ENCODE assay signal across 8 cellular contexts in genomic region chr3:136250226-136250861, GRCh38. TPM values are rescaled to one million over a fixed set of nuclear protein-coding genes. Genes with fewer than 3 reads are reported as not detected.
A peak's percentile ranks its signal among the peaks of the same experiment; 100 is the strongest.
DNase-seq lines count a peak whose midpoint lies in the region; ATAC-seq, FAIRE-seq and TF ChIP-seq lines count a peak whose summit lies in the region.

Gene PCCB (plus strand): TSS chr3:136250340. CDS start chr3:136250376, 36 bp downstream.

- TF ChIP-seq CTCF in OCI-LY1 (IDR thresholded peaks at IDR 0.05; ENCODE audit: low read length) (peak; percentile 77), endothelial cell of umbilical vein (IDR thresholded peaks at IDR 0.05; ENCODE audit: extremely low read depth in 1 of 2, insufficient read depth in 1 of 2, low read depth in 1 of 2, low read length in 2 of 2) (peak; percentile 60 to 79)

- H3K27me3 ChIP-seq in OCI-LY1 (ENCODE audit: insufficient read depth, low read length), result no peaks in the 10 kb centered on the region
- no peaks in the 10 kb centered on the region for H3K27me3 ChIP-seq in endothelial cell of umbilical vein (ENCODE audit: control insufficient read depth in 2 of 2, insufficient read depth in 2 of 2, low read length in 2 of 2)

- peak within 1 kb of the TSS; percentile 60 for H3K4me3 ChIP-seq in OCI-LY1 (ENCODE audit: low read depth, low read length, poor library complexity, severe bottlenecking)
- H3K4me3 ChIP-seq in endothelial cell of umbilical vein (replicated peaks in 1 of 3; ENCODE audit: insufficient read depth in 1 of 3, low read depth in 1 of 3, low read length in 3 of 3), result peak within 1 kb of the TSS; percentile 31 to 73 (median 60)

- DNase-seq in DMS 273 treated with DMSO at 0.1 percent for 48 hours (lab: John Stamatoyannopoulos, UW), result peak; percentile 96
- DNase-seq in HuH-7 (ENCODE audit: low spot score), result peak; percentile 89
- DNase-seq in activated CD8-positive, alpha-beta memory T cell treated with anti-CD3 and anti-CD28 coated beads, Interleukin-2, amount 50 U/mL, for 48 hours, result peak; percentile 93
- peak; percentile 96 for DNase-seq in endothelial cell of umbilical vein (ENCODE audit: low read depth, low spot score)
- peak; percentile 72 for DNase-seq in middle frontal gyrus (ENCODE audit: extremely low spot score, low spot score)
- DNase-seq in stimulated activated CD8-positive, alpha-beta memory T cell treated with anti-CD3 and anti-CD28 coated beads, Interleukin-2, amount 100 ng/mL, for 48 hours (ENCODE audit: low read depth in 2 of 2), result peak; percentile 87 to 91

- H3K4me1 ChIP-seq in OCI-LY1 (ENCODE audit: insufficient read depth, low read length, severe bottlenecking) (peaks cover 26% of the 10 kb centered on the region), endothelial cell of umbilical vein (ENCODE audit: control insufficient read depth, extremely low read depth, insufficient read depth, low read length) (peaks cover 8% of the 10 kb centered on the region)

- H3K36me3 ChIP-seq in OCI-LY1 (ENCODE audit: insufficient read depth, low read length) (peaks cover 3% of the 10 kb centered on the region; the same call in 1 of the 2 replicates), endothelial cell of umbilical vein (ENCODE audit: control insufficient read depth in 2 of 2, extremely low read depth in 1 of 2, insufficient read depth in 2 of 2, low read length in 2 of 2) (no peaks in the 10 kb centered on the region)

- POLR2A ChIA-PET in endothelial cell of umbilical vein (lab: Charles Lee), result no interaction called here

- no peaks in the 10 kb centered on the region for H3K9me2 ChIP-seq in OCI-LY1 (ENCODE audit: low read depth, low read length)

- dilution Hi-C loops in endothelial cell of umbilical vein (cut with MboI; ENCODE audit: extremely low pct_ligation_motif_present, low sequenced_read_pairs), result no loop called here

- 0 out of 2 replicates have a peak, but pooled peaks cover 3% of the 10 kb centered on the region for H3F3A ChIP-seq in OCI-LY1 (ENCODE audit: insufficient read depth, low read length)

- TF ChIP-seq POLR2A in endothelial cell of umbilical vein (IDR thresholded peaks at IDR 0.05; ENCODE audit: low read depth, low read length), result peak; percentile 81

- peak within 1 kb of the TSS; percentile 97 for H2AFZ ChIP-seq in OCI-LY1 (ENCODE audit: low read length)
- peak within 1 kb of the TSS; percentile 97 for H2AFZ ChIP-seq in endothelial cell of umbilical vein (ENCODE audit: low read depth, low read length)

- FAIRE-seq in endothelial cell of umbilical vein (lab: Jason Lieb, UNC), result peak; percentile 96

- peak within 1 kb of the TSS; percentile 85 for H3K27ac ChIP-seq in OCI-LY1 (ENCODE audit: low read depth, low read length, poor library complexity, severe bottlenecking)
- peak within 1 kb of the TSS; percentile 66 for H3K27ac ChIP-seq in endothelial cell of umbilical vein (ENCODE audit: insufficient read depth, low read depth, low read length)

- ATAC-seq in GM21515 (IDR thresholded peaks at IDR 0.05; ENCODE audit: unreplicated experiment), result peak; percentile 98

- no peaks in the 10 kb centered on the region for H3K9me1 ChIP-seq in endothelial cell of umbilical vein (replicated peaks; ENCODE audit: control insufficient read depth, extremely low read depth, insufficient read depth, low read length)

- H3K9me3 ChIP-seq in OCI-LY1 (ENCODE audit: low read length) (no peaks in the 10 kb centered on the region), endothelial cell of umbilical vein (replicated peaks; ENCODE audit: control insufficient read depth, insufficient read depth, low read length) (no peaks in the 10 kb centered on the region)

- H3K79me2 ChIP-seq in OCI-LY1 (ENCODE audit: insufficient read depth, low read length) (peaks cover 25% of the 10 kb centered on the region), endothelial cell of umbilical vein (ENCODE audit: control insufficient read depth, insufficient read depth, low read length) (peaks cover 5% of the 10 kb centered on the region)

- intact Hi-C loops in endothelial cell of umbilical vein (cut with micrococcal nuclease), result loop anchor here (1.0 to 10.0 kb wide), 5 partner anchors 54 to 764 kb away; partner anchors contain the start of genes MSL2 and STAG1

- H3K4me2 ChIP-seq in OCI-LY1 (ENCODE audit: low read length) (peak within 1 kb of the TSS; percentile 75), endothelial cell of umbilical vein (ENCODE audit: insufficient read depth, low read length) (peak within 1 kb of the TSS; percentile 82)

- CTCF ChIA-PET in endothelial cell of umbilical vein (lab: Charles Lee), result interaction anchor here (0.6 to 2.0 kb wide), 5 partner anchors 55 to 502 kb away, joined by 3 to 12 read pairs (median 8); partner anchors contain the start of gene STAG1

- H3K9ac ChIP-seq in OCI-LY1 (ENCODE audit: low read length), result peak within 1 kb of the TSS; percentile 56
- H3K9ac ChIP-seq in endothelial cell of umbilical vein (replicated peaks; ENCODE audit: extremely low read depth, insufficient read depth, low read length), result peak within 1 kb of the TSS; percentile 73

- no peaks in the 10 kb centered on the region for H4K20me1 ChIP-seq in OCI-LY1 (ENCODE audit: insufficient read depth, low read length)
- H4K20me1 ChIP-seq in endothelial cell of umbilical vein (replicated peaks; ENCODE audit: control insufficient read depth, extremely low read depth, insufficient read depth, low read length), result no peaks in the 10 kb centered on the region

- no TSS peak for BruUV-seq in endothelial cell of umbilical vein (replicated peaks; lab: Mats Ljungman, UMichigan)

TF ChIP-seq in endothelial cell of umbilical vein, 7 proteins besides CTCF, POLR2A, EP300 and RAD21:
- no peak for TF ChIP-seq EZH2 (IDR thresholded peaks at IDR 0.05; ENCODE audit: borderline replicate concordance, low read depth, low read length, severe bottlenecking)
- TF ChIP-seq POLR2AphosphoS5 (IDR thresholded peaks at IDR 0.05; ENCODE audit: insufficient read depth, low read depth, low read length), result peak; percentile 73

RNA-seq across cellular contexts. Expression of gene PCCB, which starts in this region (rescaled TPM):
- 28.6 and 35.4 TPM in 2 replicates for total RNA-seq in endothelial cell of umbilical vein
- 34.3 and 36.5 TPM in 2 replicates for polyA plus RNA-seq in endothelial cell of umbilical vein
- polyA plus RNA-seq in endothelial cell of umbilical vein (2011; cell fraction: cytosol; rRNA removed), result 35.9 and 36.3 TPM in 2 replicates
- polyA plus RNA-seq in endothelial cell of umbilical vein (2011; cell fraction: nucleus; rRNA removed), result 31.0 and 33.1 TPM in 2 replicates
- 30.3 and 34.4 TPM in 2 replicates for polyA plus RNA-seq in endothelial cell of umbilical vein (2012)
- polyA minus RNA-seq in endothelial cell of umbilical vein, result 40.9 and 57.3 TPM in 2 replicates
- polyA minus RNA-seq in endothelial cell of umbilical vein (2011; cell fraction: cytosol; rRNA and poly(A)+ RNA removed), result 36.8 TPM
- polyA minus RNA-seq in endothelial cell of umbilical vein (2011; cell fraction: nucleus; rRNA and poly(A)+ RNA removed), result 12.1 and 17.6 TPM in 2 replicates

Comparison
In these comparisons a context has a peak if more than half of its experiments do, and no peak if none do; other contexts are left out.
1. Peak in every context shown above with its lines: DNase-seq, ATAC-seq, H3K4me3 ChIP-seq and H3K27ac ChIP-seq.